8 cellular contexts compared by ENCODE assay signal in genomic region chr22:20783844-20784723, GRCh38. TPM values are rescaled to one million over a fixed set of nuclear protein-coding genes. Genes with fewer than 3 reads are reported as not detected.
DNase-seq lines count a peak whose midpoint lies in the region; ATAC-seq and TF ChIP-seq lines count a peak whose summit lies in the region.

No MANE protein-coding gene starts in this region.

- peaks cover 21% of the 10 kb centered on the region; the same call in 1 of the 2 replicates for H3K36me3 ChIP-seq in OCI-LY7 (ENCODE audit: insufficient read depth, low read length)

- no peak overlapping the region for H3K4me3 ChIP-seq in OCI-LY7 (ENCODE audit: low read depth, low read length, poor library complexity, severe bottlenecking)

- WGBS in H9 (ENCODE audit: extremely low coverage, insufficient read length, low lambda C conversion rate): no CpG with 5 or more reads among the region's 14 CpGs

- H4K91ac ChIP-seq in H9 (ENCODE audit: insufficient read length, low read depth, low read length): no peak overlapping the region

- H4K20me1 ChIP-seq in H9 (ENCODE audit: control insufficient read depth, insufficient read depth, insufficient read length): no peaks in the 10 kb centered on the region
- H4K20me1 ChIP-seq in OCI-LY7 (ENCODE audit: insufficient read depth, low read length): 0 out of 2 replicates have a peak, but pooled peaks cover 3% of the 10 kb centered on the region

- H3K79me1 ChIP-seq in H9 (ENCODE audit: insufficient read depth, low read depth, low read length, poor library complexity, severe bottlenecking): no peaks in the 10 kb centered on the region

- H3K9ac ChIP-seq in H9 (ENCODE audit: extremely low read depth, insufficient read length, low read length): no peak overlapping the region

- no peaks in the 10 kb centered on the region for H3K23me2 ChIP-seq in H9 (ENCODE audit: insufficient read length, low read depth, low read length, poor library complexity, severe bottlenecking)

- H3K4me1 Mint-ChIP-seq in H9: peaks cover 21 to 26% of the 10 kb centered on the region in 2 experiments
- peaks cover 29% of the 10 kb centered on the region for H3K4me1 Mint-ChIP-seq in activated T-helper 2 cell treated with anti-CD3 and anti-CD28 coated beads, Interferon-gamma antibody, Interleukin-2, Interleukin-4, amounts not matched to agents 10 μg/mL and 5 μg/mL and 100 μg/mL, durations not matched to agents 14 hours and 24 hours and 36 hours (ENCODE audit: low read depth)

- no peak overlapping the region for H4K5ac ChIP-seq in H9 (ENCODE audit: insufficient read length, low read depth, low read length)

- no peaks in the 10 kb centered on the region for H3K79me2 ChIP-seq in H9 (ENCODE audit: insufficient read depth, low read length)
- H3K79me2 ChIP-seq in OCI-LY7 (ENCODE audit: insufficient read depth, low read depth, low read length): no peaks in the 10 kb centered on the region

- no peak overlapping the region for H3K4me2 ChIP-seq in H9 (ENCODE audit: insufficient read depth, insufficient read length, low read length)
- H3K4me2 ChIP-seq in OCI-LY7 (ENCODE audit: low read length): 0 out of 2 replicates have a peak overlapping the region, but pooled peaks have one; percentile 7

- H3K9me2 ChIP-seq in OCI-LY7 (ENCODE audit: insufficient read depth, low read length): no peaks in the 10 kb centered on the region

- H3K27ac ChIP-seq in H9 (ENCODE audit: insufficient read length, low read depth, low read length) (no peak overlapping the region), OCI-LY7 (ENCODE audit: low read depth, low read length, poor library complexity, severe bottlenecking) (no peak overlapping the region)

- no peak overlapping the region for H3K4ac ChIP-seq in H9 (ENCODE audit: low read depth, low read length)

- DNase-seq in COR-L47 (lab: John Stamatoyannopoulos, UW): peak; percentile 13
- DNase-seq in H9: peak; percentile 51
- DNase-seq in OCI-LY7 (ENCODE audit: low spot score): peak; percentile 69
- peak; percentile 16 for DNase-seq in activated T-helper 2 cell treated with anti-CD3 and anti-CD28 coated beads, Interferon-gamma antibody, Interleukin-2, Interleukin-4, amounts not matched to agents 10 μg/mL and 5 μg/mL and 100 μg/mL, durations not matched to agents 14 hours and 24 hours and 36 hours (ENCODE audit: low spot score)
- peak in 32 of 42 donors; percentile 21 to 83 (median 62) for DNase-seq in head of caudate nucleus
- DNase-seq in retina: peak; percentile 18

- no peak overlapping the region for H3K4me3 Mint-ChIP-seq in H9
- H3K4me3 Mint-ChIP-seq in activated T-helper 2 cell treated with anti-CD3 and anti-CD28 coated beads, Interferon-gamma antibody, Interleukin-2, Interleukin-4, amounts not matched to agents 10 μg/mL and 5 μg/mL and 100 μg/mL, durations not matched to agents 14 hours and 24 hours and 36 hours (ENCODE audit: low read depth): no peak overlapping the region

- no peak overlapping the region for H2BK120ac ChIP-seq in H9 (ENCODE audit: low read depth, low read length, poor library complexity, severe bottlenecking)

- no peaks in the 10 kb centered on the region for H3K27me3 ChIP-seq in H9 (ENCODE audit: insufficient read depth, low read length)

- no peak overlapping the region for H3K18ac ChIP-seq in H9 (ENCODE audit: insufficient read length, low read depth, low read length)

- no peak for ATAC-seq in HG03457 (IDR thresholded peaks at IDR 0.05; ENCODE audit: unreplicated experiment)
- ATAC-seq in GM19351 (IDR thresholded peaks at IDR 0.05; ENCODE audit: unreplicated experiment): no peak

- H2AFZ ChIP-seq in H9 (ENCODE audit: low read length) (no peak overlapping the region), OCI-LY7 (ENCODE audit: low read length) (no peak overlapping the region)

- no peaks in the 10 kb centered on the region for H3K9me3 ChIP-seq in H9 (ENCODE audit: control insufficient read depth, low read depth, low read length)
- H3K9me3 ChIP-seq in OCI-LY7 (ENCODE audit: low read length): no peaks in the 10 kb centered on the region

- H2BK5ac ChIP-seq in H9 (ENCODE audit: insufficient read length, low read length): no peak overlapping the region

- intact Hi-C loops in OCI-LY7 (cut with micrococcal nuclease; ENCODE audit: unreplicated experiment) (loop anchor here (10.0 kb wide), 1 partner anchor 169 kb away; no protein-coding TSS in a partner anchor), head of caudate nucleus (cut with DNase I) (no loop called here)
- intact Hi-C loops in activated T-helper 2 cell treated with anti-CD3 and anti-CD28 coated beads, Interferon-gamma antibody, Interleukin-2, Interleukin-4, amounts not matched to agents 10 μg/mL and 5 μg/mL and 100 μg/mL, durations not matched to agents 14 hours and 24 hours and 36 hours (cut with micrococcal nuclease): loop anchor here (10.0 kb wide), 1 partner anchor 71 kb away; the partner anchor contains the start of genes PI4KA and SNAP29

- no peak overlapping the region for H2BK20ac ChIP-seq in H9 (ENCODE audit: low read depth, low read length, poor library complexity, severe bottlenecking)

- H2BK15ac ChIP-seq in H9 (ENCODE audit: low read depth, low read length): no peak overlapping the region

- no peak overlapping the region for H2BK12ac ChIP-seq in H9 (ENCODE audit: insufficient read length, low read depth, low read length)

- no peaks in the 10 kb centered on the region for H3K27me3 Mint-ChIP-seq in H9 (ENCODE audit: low read depth)
- H3K27me3 Mint-ChIP-seq in activated T-helper 2 cell treated with anti-CD3 and anti-CD28 coated beads, Interferon-gamma antibody, Interleukin-2, Interleukin-4, amounts not matched to agents 10 μg/mL and 5 μg/mL and 100 μg/mL, durations not matched to agents 14 hours and 24 hours and 36 hours (ENCODE audit: low read depth): no peaks in the 10 kb centered on the region

- no peak overlapping the region for H3K23ac ChIP-seq in H9 (ENCODE audit: insufficient read length, low read depth, low read length)

- H3K36me3 Mint-ChIP-seq in H9 (ENCODE audit: insufficient read depth in 1 of 3, low read depth in 3 of 3): peaks cover 0 to 3% (median 1%) of the 10 kb centered on the region in 3 experiments; a peak in 1 of 7 replicates
- peaks cover 28% of the 10 kb centered on the region for H3K36me3 Mint-ChIP-seq in activated T-helper 2 cell treated with anti-CD3 and anti-CD28 coated beads, Interferon-gamma antibody, Interleukin-2, Interleukin-4, amounts not matched to agents 10 μg/mL and 5 μg/mL and 100 μg/mL, durations not matched to agents 14 hours and 24 hours and 36 hours (ENCODE audit: low read depth)

- no peaks in the 10 kb centered on the region for H3K9me3 Mint-ChIP-seq in H9
- H3K9me3 Mint-ChIP-seq in activated T-helper 2 cell treated with anti-CD3 and anti-CD28 coated beads, Interferon-gamma antibody, Interleukin-2, Interleukin-4, amounts not matched to agents 10 μg/mL and 5 μg/mL and 100 μg/mL, durations not matched to agents 14 hours and 24 hours and 36 hours: no peaks in the 10 kb centered on the region

- no peak overlapping the region for H3T11ph ChIP-seq in H9 (ENCODE audit: low read length)

- CTCF ChIA-PET in OCI-LY7 (lab: Charles Lee; ENCODE audit: unreplicated experiment): interaction anchor here (1.0 kb wide), 1 partner anchor 10 kb away, joined by 5 read pairs; the partner anchor contains the start of gene SERPIND1

- BruUV-seq in OCI-LY7 (replicated peaks; lab: Mats Ljungman, UMichigan): no TSS peak

- H3K4me1 ChIP-seq in H9 (ENCODE audit: insufficient read depth, low read length): no peaks in the 10 kb centered on the region; the same call in none of the 2 replicates
- H3K4me1 ChIP-seq in OCI-LY7 (ENCODE audit: insufficient read depth, low read length, poor library complexity, severe bottlenecking): peaks cover 7% of the 10 kb centered on the region

- H2AK5ac ChIP-seq in H9 (ENCODE audit: insufficient read length, low read length): no peak overlapping the region

- H4K8ac ChIP-seq in H9 (replicated peaks; ENCODE audit: insufficient read length, low read depth, low read length): no peak overlapping the region

- POLR2A ChIA-PET in OCI-LY7 (lab: Charles Lee): interaction anchor here (0.7 kb wide), 1 partner anchor 17 kb away, joined by 3 read pairs; no protein-coding TSS in a partner anchor

- peak; percentile 81 for TF ChIP-seq CTCF in H9 (conservative IDR thresholded peaks at IDR 0.05)
- peak; percentile 91 for TF ChIP-seq CTCF in OCI-LY7 (conservative IDR thresholded peaks at IDR 0.05; ENCODE audit: low read length)

- H3K27ac Mint-ChIP-seq in H9: no peak overlapping the region
- peak overlapping the region; percentile 17 for H3K27ac Mint-ChIP-seq in activated T-helper 2 cell treated with anti-CD3 and anti-CD28 coated beads, Interferon-gamma antibody, Interleukin-2, Interleukin-4, amounts not matched to agents 10 μg/mL and 5 μg/mL and 100 μg/mL, durations not matched to agents 14 hours and 24 hours and 36 hours

- H3K56ac ChIP-seq in H9 (ENCODE audit: insufficient read length, low read depth, low read length): no peak overlapping the region

- no peak overlapping the region for H3K14ac ChIP-seq in H9 (ENCODE audit: insufficient read depth, low read length)

RNA-seq across cellular contexts. Expression of gene SERPIND1, which starts 10.2 kb away (rescaled TPM):
- total RNA-seq in H9 (2021): not detected in 2 replicates
- total RNA-seq in OCI-LY7 (2014; rRNA removed; shearing (Covaris generic)): not detected in 2 replicates
- total RNA-seq in OCI-LY7 (2022): not detected in 2 replicates
- total RNA-seq in activated T-helper 2 cell treated with anti-CD3 and anti-CD28 coated beads, Interferon-gamma antibody, Interleukin-2, Interleukin-4, amounts not matched to agents 10 μg/mL and 5 μg/mL and 100 μg/mL, durations not matched to agents 14 hours and 24 hours and 36 hours: not detected in 2 replicates

Comparison
In these comparisons a context has a peak if more than half of its experiments do, and no peak if none do; other contexts are left out.
1. DNase-seq: peak in every context shown above with its lines; median percentile 69 in OCI-LY7; 62 in head of caudate nucleus; 51 in H9; 18 in retina; 16 in activated T-helper 2 cell treated with anti-CD3 and anti-CD28 coated beads, Interferon-gamma antibody, Interleukin-2, Interleukin-4, amounts not matched to agents 10 μg/mL and 5 μg/mL and 100 μg/mL, durations not matched to agents 14 hours and 24 hours and 36 hours; 13 in COR-L47.